Comparison of ENCODE assay signal across 11 cellular contexts in the genomic region with DNA sequence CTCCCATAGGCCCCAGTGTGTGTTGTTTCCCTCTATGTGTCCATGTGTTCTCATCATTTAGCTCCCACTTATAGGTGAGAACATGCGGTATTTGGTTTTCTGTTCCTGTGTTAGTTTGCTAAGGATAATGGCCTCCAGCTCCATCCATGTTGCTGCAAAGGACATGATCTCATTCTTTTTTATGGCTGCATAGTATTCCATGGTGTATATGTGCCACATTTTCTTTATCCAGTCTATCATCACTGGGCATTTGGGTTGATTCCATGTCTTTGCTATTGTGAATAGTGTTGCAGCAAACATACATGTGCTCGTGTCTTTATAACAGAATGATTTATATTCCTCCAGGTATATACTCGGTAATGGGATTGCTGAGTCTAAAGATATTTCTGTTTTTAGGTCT. TPM values are rescaled to one million over a fixed set of nuclear protein-coding genes. Genes with fewer than 3 reads are reported as not detected.
A peak's percentile ranks its signal among the peaks of the same experiment; 100 is the strongest.
DNase-seq lines count a peak whose midpoint lies in the region; ATAC-seq and TF ChIP-seq lines count a peak whose summit lies in the region.
"Not testable (repeated sequence)": the region's sequence is repeated elsewhere in the genome, so short reads cannot be mapped to it uniquely, and the experiment has no call there.
"Had no signal": no experiment of that assay in that cellular context is flagged by ENCODE, and none has a peak within 500 bp of the region (broad histone marks: within the 10 kb centered on the region; RNA-seq: fewer than 3 reads in every experiment).

No MANE protein-coding gene starts in this region.

- H3K4me1 Mint-ChIP-seq in CD4-positive, CD25-positive, alpha-beta regulatory T cell = peaks cover 28 to 87% (median 66%) of the 10 kb centered on the region in 4 donors
- H3K4me1 Mint-ChIP-seq in T-cell = peaks cover 78 to 95% (median 89%) of the 10 kb centered on the region in 3 donors
- H3K4me1 Mint-ChIP-seq in activated CD4-positive, alpha-beta T cell treated with anti-CD3 and anti-CD28 coated beads, Interleukin-2, amount 10 ng/mL, durations not matched to agents 7 days and 5 days = peaks cover 68% of the 10 kb centered on the region
- peaks cover 79% of the 10 kb centered on the region for H3K4me1 Mint-ChIP-seq in activated T-helper 1 cell treated with anti-CD3 and anti-CD28 coated beads, Interleukin-12 subunit alpha, Interleukin-12 subunit beta, Interleukin-2, Interleukin-4 antibody, amounts not matched to agents 30 ng/mL and 10 ng/mL and 1 ng/mL, durations not matched to agents 14 hours and 24 hours and 36 hours (ENCODE audit: low read depth)
- H3K4me1 Mint-ChIP-seq in activated naive CD4-positive, alpha-beta T cell treated with anti-CD3 and anti-CD28 coated beads, Interleukin-2, amount 50 U/mL, for 24 hours = peaks cover 87% of the 10 kb centered on the region
- peaks cover 47 to 79% (median 72%) of the 10 kb centered on the region in 7 donors for H3K4me1 Mint-ChIP-seq in naive thymus-derived CD4-positive, alpha-beta T cell

- peak overlapping the region in 3 of 4 donors; percentile 13 to 95 (median 78) for H3K4me3 Mint-ChIP-seq in CD4-positive, CD25-positive, alpha-beta regulatory T cell
- H3K4me3 Mint-ChIP-seq in T-cell = peak overlapping the region in 2 of 3 donors; percentile 5 to 28
- H3K4me3 Mint-ChIP-seq in activated CD4-positive, alpha-beta T cell treated with anti-CD3 and anti-CD28 coated beads, Interleukin-2, amount 10 ng/mL, durations not matched to agents 7 days and 5 days = peak overlapping the region; percentile 33
- H3K4me3 Mint-ChIP-seq in activated T-helper 1 cell treated with anti-CD3 and anti-CD28 coated beads, Interleukin-12 subunit alpha, Interleukin-12 subunit beta, Interleukin-2, Interleukin-4 antibody, amounts not matched to agents 30 ng/mL and 10 ng/mL and 1 ng/mL, durations not matched to agents 14 hours and 24 hours and 36 hours = peak overlapping the region; percentile 37
- H3K4me3 Mint-ChIP-seq in activated naive CD4-positive, alpha-beta T cell treated with anti-CD3 and anti-CD28 coated beads, Interleukin-2, amount 50 U/mL, for 24 hours = peak overlapping the region; percentile 1
- peak overlapping the region in 9 of 10 donors; percentile 2 to 98 (median 47) for H3K4me3 Mint-ChIP-seq in naive thymus-derived CD4-positive, alpha-beta T cell

- H3K27ac Mint-ChIP-seq in CD4-positive, CD25-positive, alpha-beta regulatory T cell = peak overlapping the region; percentile 72 to 99 (median 99)
- peak overlapping the region; percentile 92 to 98 for H3K27ac Mint-ChIP-seq in T-cell
- not testable (repeated sequence) for H3K27ac Mint-ChIP-seq in activated CD4-positive, alpha-beta T cell treated with anti-CD3 and anti-CD28 coated beads, Interleukin-2, amount 10 ng/mL, durations not matched to agents 7 days and 5 days
- peak overlapping the region; percentile 14 for H3K27ac Mint-ChIP-seq in activated T-helper 1 cell treated with anti-CD3 and anti-CD28 coated beads, Interleukin-12 subunit alpha, Interleukin-12 subunit beta, Interleukin-2, Interleukin-4 antibody, amounts not matched to agents 30 ng/mL and 10 ng/mL and 1 ng/mL, durations not matched to agents 14 hours and 24 hours and 36 hours
- peak overlapping the region; percentile 75 for H3K27ac Mint-ChIP-seq in activated naive CD4-positive, alpha-beta T cell treated with anti-CD3 and anti-CD28 coated beads, Interleukin-2, amount 50 U/mL, for 24 hours
- peak overlapping the region in 8 of 9 donors; percentile 85 to 100 (median 98) for H3K27ac Mint-ChIP-seq in naive thymus-derived CD4-positive, alpha-beta T cell

- not testable (repeated sequence) for H3K9me3 Mint-ChIP-seq in CD4-positive, CD25-positive, alpha-beta regulatory T cell; T-cell; activated CD4-positive, alpha-beta T cell treated with anti-CD3 and anti-CD28 coated beads, Interleukin-2, amount 10 ng/mL, durations not matched to agents 7 days and 5 days; activated T-helper 1 cell treated with anti-CD3 and anti-CD28 coated beads, Interleukin-12 subunit alpha, Interleukin-12 subunit beta, Interleukin-2, Interleukin-4 antibody, amounts not matched to agents 30 ng/mL and 10 ng/mL and 1 ng/mL, durations not matched to agents 14 hours and 24 hours and 36 hours; activated naive CD4-positive, alpha-beta T cell treated with anti-CD3 and anti-CD28 coated beads, Interleukin-2, amount 50 U/mL, for 24 hours; naive thymus-derived CD4-positive, alpha-beta T cell

- not testable (repeated sequence) for H3K27me3 ChIP-seq in CD4-positive, CD25-positive, alpha-beta regulatory T cell (ENCODE audit: control insufficient read depth, insufficient read depth, low read length); DOHH2 (ENCODE audit: control insufficient read depth, low read length); naive thymus-derived CD4-positive, alpha-beta T cell (ENCODE audit: control insufficient read depth in 2 of 2, insufficient read depth in 2 of 2, low read length in 2 of 2)

- not testable (repeated sequence) for H3K27ac ChIP-seq in CD4-positive, CD25-positive, alpha-beta regulatory T cell (ENCODE audit: insufficient read depth, low read length, poor library complexity, severe bottlenecking)
- H3K27ac ChIP-seq in DOHH2 (ENCODE audit: low read depth, low read length) = 0 out of 2 replicates have a peak overlapping the region, but pooled peaks have one; percentile 91
- peak overlapping the region; percentile 94 for H3K27ac ChIP-seq in naive thymus-derived CD4-positive, alpha-beta T cell (ENCODE audit: low read depth, low read length)

- peaks cover 42% of the 10 kb centered on the region for H3K79me2 ChIP-seq in DOHH2 (ENCODE audit: control insufficient read depth, low read length)

- not testable (repeated sequence) for DNase-seq in CD4-positive, CD25-positive, alpha-beta regulatory T cell; T-cell; activated CD4-positive, alpha-beta T cell treated with anti-CD3 and anti-CD28 coated beads, Interleukin-2, amount 10 ng/mL, durations not matched to agents 7 days and 5 days; activated T-helper 1 cell treated with anti-CD3 and anti-CD28 coated beads, Interleukin-12 subunit alpha, Interleukin-12 subunit beta, Interleukin-2, Interleukin-4 antibody, amounts not matched to agents 30 ng/mL and 10 ng/mL and 1 ng/mL, durations not matched to agents 14 hours and 24 hours and 36 hours (ENCODE audit: low spot score); naive thymus-derived CD4-positive, alpha-beta T cell

- peak overlapping the region; percentile 13; the same call in 1 of the 2 replicates for H3K4me2 ChIP-seq in DOHH2 (ENCODE audit: low read length)

- H4K20me1 ChIP-seq in DOHH2 (ENCODE audit: control insufficient read depth, insufficient read depth, low read depth, low read length) = not testable (repeated sequence)

- peaks cover 19% of the 10 kb centered on the region for H3K36me3 Mint-ChIP-seq in CD4-positive, CD25-positive, alpha-beta regulatory T cell
- H3K36me3 Mint-ChIP-seq in T-cell = peaks cover 24% of the 10 kb centered on the region
- peaks cover 32% of the 10 kb centered on the region for H3K36me3 Mint-ChIP-seq in activated CD4-positive, alpha-beta T cell treated with anti-CD3 and anti-CD28 coated beads, Interleukin-2, amount 10 ng/mL, durations not matched to agents 7 days and 5 days (ENCODE audit: low read depth)
- peaks cover 30% of the 10 kb centered on the region for H3K36me3 Mint-ChIP-seq in activated T-helper 1 cell treated with anti-CD3 and anti-CD28 coated beads, Interleukin-12 subunit alpha, Interleukin-12 subunit beta, Interleukin-2, Interleukin-4 antibody, amounts not matched to agents 30 ng/mL and 10 ng/mL and 1 ng/mL, durations not matched to agents 14 hours and 24 hours and 36 hours (ENCODE audit: low read depth)
- H3K36me3 Mint-ChIP-seq in activated naive CD4-positive, alpha-beta T cell treated with anti-CD3 and anti-CD28 coated beads, Interleukin-2, amount 50 U/mL, for 24 hours = peaks cover 23% of the 10 kb centered on the region
- peaks cover 3 to 36% (median 27%) of the 10 kb centered on the region in 5 donors for H3K36me3 Mint-ChIP-seq in naive thymus-derived CD4-positive, alpha-beta T cell

- not testable (repeated sequence) for TF ChIP-seq CTCF in DOHH2 (IDR thresholded peaks at IDR 0.05; ENCODE audit: low read depth, low read length, poor library complexity, severe bottlenecking)

- POLR2A ChIA-PET in T-cell (lab: Charles Lee); activated CD4-positive, alpha-beta T cell treated with anti-CD3 and anti-CD28 coated beads, Interleukin-2, amount 10 ng/mL, durations not matched to agents 7 days and 5 days (lab: Charles Lee): not testable (repeated sequence)
- POLR2A ChIA-PET in naive thymus-derived CD4-positive, alpha-beta T cell (lab: Charles Lee) = interaction anchor here (0.9 to 7.6 kb wide), 7 partner anchors 10 to 237 kb away, joined by 3 to 309 read pairs (median 15); no protein-coding TSS in a partner anchor

- H3K9me2 ChIP-seq in DOHH2 (replicated peaks; ENCODE audit: control insufficient read depth, low read length) = not testable (repeated sequence)

- CTCF ChIA-PET in T-cell (lab: Charles Lee) = interaction anchor here (0.9 to 3.3 kb wide), 4 partner anchors 18 to 85 kb away, joined by 3 to 21 read pairs (median 5); no protein-coding TSS in a partner anchor
- CTCF ChIA-PET in activated CD4-positive, alpha-beta T cell treated with anti-CD3 and anti-CD28 coated beads, Interleukin-2, amount 10 ng/mL, durations not matched to agents 7 days and 5 days (lab: Charles Lee) = not testable (repeated sequence)
- CTCF ChIA-PET in naive thymus-derived CD4-positive, alpha-beta T cell (lab: Charles Lee) = interaction anchor here (1.4 to 7.5 kb wide), 5 partner anchors 22 to 133 kb away, joined by 5 to 68 read pairs (median 10); partner anchors contain the start of gene MUCL1

- H3K9me3 ChIP-seq in CD4-positive, CD25-positive, alpha-beta regulatory T cell (ENCODE audit: control insufficient read depth in 2 of 2, low read length in 2 of 2); DOHH2 (ENCODE audit: control insufficient read depth, insufficient read depth, low read length); naive thymus-derived CD4-positive, alpha-beta T cell (ENCODE audit: control insufficient read depth in 2 of 3, low read length in 3 of 3): not testable (repeated sequence)

- not testable (repeated sequence) for H3K27me3 Mint-ChIP-seq in CD4-positive, CD25-positive, alpha-beta regulatory T cell; T-cell; activated CD4-positive, alpha-beta T cell treated with anti-CD3 and anti-CD28 coated beads, Interleukin-2, amount 10 ng/mL, durations not matched to agents 7 days and 5 days; activated T-helper 1 cell treated with anti-CD3 and anti-CD28 coated beads, Interleukin-12 subunit alpha, Interleukin-12 subunit beta, Interleukin-2, Interleukin-4 antibody, amounts not matched to agents 30 ng/mL and 10 ng/mL and 1 ng/mL, durations not matched to agents 14 hours and 24 hours and 36 hours (ENCODE audit: insufficient read depth); activated naive CD4-positive, alpha-beta T cell treated with anti-CD3 and anti-CD28 coated beads, Interleukin-2, amount 50 U/mL, for 24 hours; naive thymus-derived CD4-positive, alpha-beta T cell

- not testable (repeated sequence) for H3K36me3 ChIP-seq in CD4-positive, CD25-positive, alpha-beta regulatory T cell (ENCODE audit: control insufficient read depth, insufficient read depth, low read length); naive thymus-derived CD4-positive, alpha-beta T cell (ENCODE audit: control insufficient read depth in 2 of 3, insufficient read depth in 3 of 3, low read length in 3 of 3)
- H3K36me3 ChIP-seq in DOHH2 (ENCODE audit: control insufficient read depth, low read length) = peaks cover 31% of the 10 kb centered on the region

- intact Hi-C loops in activated T-helper 1 cell treated with anti-CD3 and anti-CD28 coated beads, Interleukin-12 subunit alpha, Interleukin-12 subunit beta, Interleukin-2, Interleukin-4 antibody, amounts not matched to agents 30 ng/mL and 10 ng/mL and 1 ng/mL, durations not matched to agents 14 hours and 24 hours and 36 hours (cut with micrococcal nuclease) = loop anchor here (10.0 kb wide), 2 partner anchors 462 to 572 kb away; partner anchors contain the start of gene ITGA5
- intact Hi-C loops in naive thymus-derived CD4-positive, alpha-beta T cell (cut with micrococcal nuclease) = loop anchor here in 1 of 2 donors (10.0 kb wide), 1 partner anchor 572 kb away; the partner anchor contains the start of gene ITGA5

- H3F3A ChIP-seq in DOHH2 (ENCODE audit: control insufficient read depth, insufficient read depth) = peaks cover 40% of the 10 kb centered on the region

- not testable (repeated sequence) for ATAC-seq in CD4-positive, CD25-positive, alpha-beta regulatory T cell (ENCODE audit: low read depth in 2 of 2); T-cell (replicated peaks in 1 of 4); naive thymus-derived CD4-positive, alpha-beta T cell

- H3K4me1 ChIP-seq in CD4-positive, CD25-positive, alpha-beta regulatory T cell (ENCODE audit: control insufficient read depth, insufficient read depth, low read length, poor library complexity, severe bottlenecking) = peaks cover 57% of the 10 kb centered on the region
- peaks cover 98% of the 10 kb centered on the region for H3K4me1 ChIP-seq in DOHH2 (ENCODE audit: control insufficient read depth, low read length)
- H3K4me1 ChIP-seq in naive thymus-derived CD4-positive, alpha-beta T cell (ENCODE audit: control insufficient read depth in 2 of 2, insufficient read depth in 2 of 2, low read length in 2 of 2) = peaks cover 46 to 56% of the 10 kb centered on the region in 2 donors

- not testable (repeated sequence) for H3K4me3 ChIP-seq in CD4-positive, CD25-positive, alpha-beta regulatory T cell (ENCODE audit: low read depth, low read length); DOHH2 (ENCODE audit: low read length); naive thymus-derived CD4-positive, alpha-beta T cell (ENCODE audit: low read length)

RNA-seq across cellular contexts. Expression of gene TESPA1, which starts 2.2 kb away (rescaled TPM):
- total RNA-seq in CD4-positive, CD25-positive, alpha-beta regulatory T cell = 93.8 TPM
- polyA plus RNA-seq in CD4-positive, CD25-positive, alpha-beta regulatory T cell = 100 to 1,000 TPM in 2 of 4 donors, 10 to 100 TPM in 2; 78.0 to 121 (median 100) TPM
- total RNA-seq in T-cell = 100 to 1,000 TPM; 141 to 215 (median 170) TPM
- 100 to 1,000 TPM; 113 to 136 TPM for total RNA-seq in activated CD4-positive, alpha-beta T cell treated with anti-CD3 and anti-CD28 coated beads, Interleukin-2, amount 10 ng/mL, durations not matched to agents 7 days and 5 days
- 179 and 181 TPM in 2 replicates for total RNA-seq in activated T-helper 1 cell treated with anti-CD3 and anti-CD28 coated beads, Interleukin-12 subunit alpha, Interleukin-12 subunit beta, Interleukin-2, Interleukin-4 antibody, amounts not matched to agents 30 ng/mL and 10 ng/mL and 1 ng/mL, durations not matched to agents 14 hours and 24 hours and 36 hours
- 100 to 1,000 TPM; 120 to 301 (median 186) TPM for total RNA-seq in naive thymus-derived CD4-positive, alpha-beta T cell
- polyA plus RNA-seq in naive thymus-derived CD4-positive, alpha-beta T cell = 100 to 1,000 TPM; 183 to 314 TPM
- total RNA-seq: H1, HFFc6 had no signal
- polyA plus RNA-seq: H1 had no signal

RNA-seq across cellular contexts. Expression of gene NEUROD4, which starts 33.0 kb away (rescaled TPM):
- total RNA-seq in CD4-positive, CD25-positive, alpha-beta regulatory T cell = not detected
- not detected for polyA plus RNA-seq in CD4-positive, CD25-positive, alpha-beta regulatory T cell
- under 1 TPM in 1 of 5 donors, not detected in 4; 0.06 TPM for total RNA-seq in T-cell
- total RNA-seq in activated CD4-positive, alpha-beta T cell treated with anti-CD3 and anti-CD28 coated beads, Interleukin-2, amount 10 ng/mL, durations not matched to agents 7 days and 5 days = not detected
- 0.05 TPM in 1 of 2 replicates, not detected in the other for total RNA-seq in activated T-helper 1 cell treated with anti-CD3 and anti-CD28 coated beads, Interleukin-12 subunit alpha, Interleukin-12 subunit beta, Interleukin-2, Interleukin-4 antibody, amounts not matched to agents 30 ng/mL and 10 ng/mL and 1 ng/mL, durations not matched to agents 14 hours and 24 hours and 36 hours
- under 1 TPM in 1 of 5 experiments, not detected in 4; 0.11 TPM for total RNA-seq in naive thymus-derived CD4-positive, alpha-beta T cell
- polyA plus RNA-seq in naive thymus-derived CD4-positive, alpha-beta T cell = not detected
- total RNA-seq: Daoy, H1, HFFc6, HT1080 had no signal
- polyA plus RNA-seq: H1 had no signal

Comparison
In these comparisons a context has a peak if more than half of its experiments do, and no peak if none do; other contexts are left out.
1. H3K4me3 Mint-ChIP-seq: peak in every context shown above with its lines; median percentile 78 in CD4-positive, CD25-positive, alpha-beta regulatory T cell; 47 in naive thymus-derived CD4-positive, alpha-beta T cell; 37 in activated T-helper 1 cell treated with anti-CD3 and anti-CD28 coated beads, Interleukin-12 subunit alpha, Interleukin-12 subunit beta, Interleukin-2, Interleukin-4 antibody, amounts not matched to agents 30 ng/mL and 10 ng/mL and 1 ng/mL, durations not matched to agents 14 hours and 24 hours and 36 hours; 33 in activated CD4-positive, alpha-beta T cell treated with anti-CD3 and anti-CD28 coated beads, Interleukin-2, amount 10 ng/mL, durations not matched to agents 7 days and 5 days; 16 in T-cell; 1 in activated naive CD4-positive, alpha-beta T cell treated with anti-CD3 and anti-CD28 coated beads, Interleukin-2, amount 50 U/mL, for 24 hours.